Comparison of ENCODE assay signal across 1 cellular context in genomic region chr2:101032100-101032776, GRCh38.
TF ChIP-seq lines count a peak whose summit lies in the region.

No MANE protein-coding gene starts in this region.

TF ChIP-seq in K562, 482 proteins besides CTCF, POLR2A, EP300 and RAD21 (continued from another document):
- TF ChIP-seq RBBP5 (IDR thresholded peaks at IDR 0.05; ENCODE audit: borderline replicate concordance, insufficient read depth, low read length, poor library complexity, severe bottlenecking) (no peak), SRSF9 (IDR thresholded peaks at IDR 0.05; ENCODE audit: borderline replicate concordance, low read depth, low read length) (no peak)
